Comparison of ENCODE assay signal across 28 cellular contexts in genomic region chr12:32431025-32431424, GRCh38. TPM values are rescaled to one million over a fixed set of nuclear protein-coding genes. Genes with fewer than 3 reads are reported as not detected.
DNase-seq lines count a peak whose midpoint lies in the region; ATAC-seq, FAIRE-seq and TF ChIP-seq lines count a peak whose summit lies in the region.
"Had no signal": no experiment of that assay in that cellular context is flagged by ENCODE, and none has a peak within 500 bp of the region (broad histone marks: within the 10 kb centered on the region; RNA-seq: fewer than 3 reads in every experiment).

No MANE protein-coding gene starts in this region.

- H3K56ac ChIP-seq in H1 (replicated peaks; ENCODE audit: insufficient read length, low read depth, low read length), result no peak overlapping the region

- H2AFZ ChIP-seq in H1 (ENCODE audit: low read length), result no peak overlapping the region
- H2AFZ ChIP-seq: GM23338 had no signal

- H2BK120ac ChIP-seq in H1 (replicated peaks; ENCODE audit: low read depth, low read length), result no peak overlapping the region

- CTCF ChIA-PET in H1 (lab: Charles Lee; ENCODE audit: partially characterized antibody), result interaction anchor here (0.8 to 1.0 kb wide), 2 partner anchors 28 to 29 kb away, joined by 3 to 4 read pairs; no protein-coding TSS in a partner anchor

- no peaks in the 10 kb centered on the region for H3K23me2 ChIP-seq in H1 (ENCODE audit: low read depth, low read length)

- H4K5ac ChIP-seq in H1 (ENCODE audit: insufficient read length, low read depth, low read length), result no peak overlapping the region

- H3K27ac ChIP-seq in H1 (ENCODE audit: low read depth, low read length), result no peak overlapping the region
- H3K27ac ChIP-seq: 22Rv1, BLaER1, HL-60, Peyer's patch, SJSA1 had no signal

- H3K79me2 ChIP-seq in H1 (ENCODE audit: control insufficient read depth in 1 of 2, insufficient read depth in 2 of 2, low read length in 2 of 2), result peaks cover 0 to 93% of the 10 kb centered on the region in 2 experiments; a peak in 3 of 4 replicates

- POLR2A ChIA-PET in H1 (lab: Charles Lee; ENCODE audit: partially characterized antibody), result interaction anchor here (0.7 to 1.4 kb wide), 2 partner anchors 11 to 33 kb away, joined by 3 read pairs; no protein-coding TSS in a partner anchor

- no peak overlapping the region for H4K91ac ChIP-seq in H1 (replicated peaks; ENCODE audit: insufficient read length, low read length)

- no peak overlapping the region for H2AK5ac ChIP-seq in H1 (ENCODE audit: low read depth, low read length)

- H3K4ac ChIP-seq in H1 (replicated peaks; ENCODE audit: insufficient read length, low read depth, low read length), result no peak overlapping the region

- intact Hi-C loops in mucosa of descending colon (cut with DNase I, micrococcal nuclease), result no loop called here

- no peak overlapping the region for H3K23ac ChIP-seq in H1 (ENCODE audit: insufficient read length)

- peak; percentile 37 to 63 for DNase-seq in NCI-H2081 (lab: John Stamatoyannopoulos, UW)
- DNase-seq in NCI-H2081 treated with DMSO at 0.1 percent for 48 hours (lab: John Stamatoyannopoulos, UW), result no peak
- DNase-seq in NCI-H524 treated with DMSO at 0.1 percent for 48 hours (lab: John Stamatoyannopoulos, UW), result peak; percentile 12
- DNase-seq in H1 (ENCODE audit: low read depth in 1 of 2, low spot score in 2 of 2), result no peak
- no peak for DNase-seq in mucosa of descending colon
- no peak for DNase-seq in NCI-H774 (lab: John Stamatoyannopoulos, UW)
- DNase-seq in NCI-H2196 treated with DMSO at 0.1 percent for 48 hours (lab: John Stamatoyannopoulos, UW; ENCODE audit: unreplicated experiment), result no peak
- DNase-seq in DMS79 treated with DMSO at 0.1 percent for 48 hours (lab: John Stamatoyannopoulos, UW), result no peak
- DNase-seq: ACHN; Caco-2; CD4-positive, alpha-beta memory T cell; DMS 273 treated with DMSO at 0.1 percent for 48 hours; DND-41; HCEC 1CT; NCI-H1092; NCI-H146; NCI-H345; NCI-H526; Peyer's patch; T-helper 1 cell had no signal

- H2BK20ac ChIP-seq in H1 (ENCODE audit: low read length), result no peak overlapping the region

- no peak overlapping the region for H4K8ac ChIP-seq in H1 (ENCODE audit: extremely low read depth, insufficient read depth, low read length)

- H3K9ac ChIP-seq in H1 (replicated peaks in 1 of 4; ENCODE audit: extremely low read depth in 1 of 4, low read depth in 3 of 4, low read length in 3 of 4), result no peak overlapping the region
- H3K9ac ChIP-seq: BLaER1 had no signal

- H3K4me1 ChIP-seq in H1 (replicated peaks in 1 of 4; ENCODE audit: control insufficient read depth in 3 of 4, insufficient read depth in 4 of 4, low read length in 3 of 4) (peaks cover 0 to 6% (median 0%) of the 10 kb centered on the region in 4 experiments; a peak in 2 of 7 replicates), mucosa of descending colon (ENCODE audit: low read depth) (peaks cover 13% of the 10 kb centered on the region)
- H3K4me1 ChIP-seq: Peyer's patch had no signal

- H3K79me1 ChIP-seq in H1 (ENCODE audit: low read depth, low read length), result no peaks in the 10 kb centered on the region

- H3K36me3 ChIP-seq in H1 (ENCODE audit: control insufficient read depth in 2 of 4, insufficient read depth in 4 of 4, low read length in 3 of 4) (peaks cover 0 to 8% (median 2%) of the 10 kb centered on the region in 4 experiments; a peak in 3 of 8 replicates), mucosa of descending colon (ENCODE audit: low read depth) (no peaks in the 10 kb centered on the region)
- H3K36me3 ChIP-seq: Peyer's patch, SJSA1 had no signal

- FAIRE-seq in H1 (lab: Jason Lieb, UNC), result peak; percentile 57
- FAIRE-seq: GM12878, HepG2, K562 had no signal

- H3K18ac ChIP-seq in H1 (ENCODE audit: extremely low read depth, low read length), result no peak overlapping the region; the same call in 1 of the 2 replicates

- TF ChIP-seq RAD21 in H1 (IDR thresholded peaks at IDR 0.05 in 1 of 2, conservative IDR thresholded peaks at IDR 0.05 in 1 of 2; ENCODE audit: low read depth in 2 of 2, low read length in 2 of 2), result no peak

- no peak overlapping the region for H2BK15ac ChIP-seq in H1 (ENCODE audit: low read length)

- H3K4me3 ChIP-seq in H1 (ENCODE audit: extremely low read depth in 1 of 4, insufficient read depth in 2 of 4, low read depth in 3 of 4, low read length in 4 of 4) (no peak overlapping the region), mucosa of descending colon (no peak overlapping the region)
- H3K4me3 ChIP-seq: BLaER1, GM12878, GM23338, K562, Peyer's patch, SJSA1 had no signal

- TF ChIP-seq CTCF in H1 (IDR thresholded peaks at IDR 0.05; ENCODE audit: control extremely low read depth in 1 of 3, insufficient read depth in 1 of 3, low read depth in 1 of 3, low read length in 3 of 3), result no peak
- TF ChIP-seq CTCF in mucosa of descending colon (IDR thresholded peaks at IDR 0.05), result no peak

- H2BK12ac ChIP-seq in H1 (ENCODE audit: low read depth, low read length), result no peak overlapping the region

- H3K4me2 ChIP-seq in H1 (ENCODE audit: insufficient read depth in 1 of 2, low read depth in 2 of 2, low read length in 2 of 2), result no peak overlapping the region
- H3K4me2 ChIP-seq: BLaER1, GM23338 had no signal

- 87% methylated on average over 6 of the region's 6 CpGs; no CpG with 5 or more reads in 1 of the 2 experiments for WGBS in H1 (ENCODE audit: extremely low coverage in 1 of 2, insufficient coverage in 1 of 2, insufficient read length in 1 of 2, insufficient replicate concordance in 2 of 2, low coverage in 1 of 2, low lambda C conversion rate in 2 of 2, missing lambda C conversion rate in 1 of 2), 2 experiments

- H3K27me3 ChIP-seq in H1 (replicated peaks in 1 of 4; ENCODE audit: control insufficient read depth in 3 of 4, extremely low read depth in 1 of 4, insufficient read depth in 3 of 4, low read length in 3 of 4), result no peaks in the 10 kb centered on the region
- H3K27me3 ChIP-seq: BLaER1, Peyer's patch, SJSA1 had no signal

- H3K9me3 ChIP-seq in H1 (ENCODE audit: insufficient read depth in 2 of 2, low read depth in 1 of 2, low read length in 1 of 2) (no peaks in the 10 kb centered on the region), mucosa of descending colon (no peaks in the 10 kb centered on the region)
- H3K9me3 ChIP-seq: SJSA1 had no signal

- ATAC-seq in mucosa of descending colon, result peak; percentile 65
- ATAC-seq: GM12878, HepG2, K562 had no signal

- no peak for TF ChIP-seq POLR2A in H1 (IDR thresholded peaks at IDR 0.05; ENCODE audit: control extremely low read depth in 1 of 2, low read depth in 2 of 2, low read length in 2 of 2)

- H3K14ac ChIP-seq in H1 (ENCODE audit: insufficient read length), result no peak overlapping the region

- TF ChIP-seq EP300 in H1 (IDR thresholded peaks at IDR 0.05; ENCODE audit: borderline replicate concordance in 1 of 2, low read depth in 2 of 2, low read length in 2 of 2), result no peak

- peaks cover 0 to 3% of the 10 kb centered on the region in 2 experiments for H4K20me1 ChIP-seq in H1 (replicated peaks in 1 of 2; ENCODE audit: control insufficient read depth in 1 of 2, insufficient read depth in 2 of 2, low read length in 2 of 2)
- H4K20me1 ChIP-seq: BLaER1 had no signal

- no peak overlapping the region for H2BK5ac ChIP-seq in H1 (ENCODE audit: low read depth, low read length)

TF ChIP-seq in H1, 55 proteins besides CTCF, POLR2A, EP300 and RAD21:
- no peak for TF ChIP-seq SIX5 (IDR thresholded peaks at IDR 0.05; ENCODE audit: low read depth, low read length)
- TF ChIP-seq CEBPB (IDR thresholded peaks at IDR 0.05; ENCODE audit: low read depth, low read length), result no peak
- no peak for TF ChIP-seq GTF2F1 (IDR thresholded peaks at IDR 0.05; ENCODE audit: borderline replicate concordance, low read depth, low read length)

RNA-seq across cellular contexts. Expression of gene FGD4, which starts 31.7 kb away (rescaled TPM):
- 44.5 and 48.2 TPM in 2 replicates for total RNA-seq in H1 (2021; fragmentation: NEBNext Ultra II Directional; extraction: Animal tissue kit (Norgen Biotek cat#: 25700))
- 7.1 and 8.5 TPM in 2 replicates for polyA plus RNA-seq in H1 (2011; rRNA removed)
- polyA plus RNA-seq in H1 (2011; cell fraction: cytosol; rRNA removed), result 12.2 TPM
- polyA plus RNA-seq in H1 (2011; cell fraction: nucleus; rRNA removed), result 21.7 TPM
- polyA plus RNA-seq in H1 (2012, experiment 1 of 2), result 10.5 to 16.0 TPM (median 13.6 TPM) in 4 replicates
- polyA plus RNA-seq in H1 (2012, experiment 2 of 2), result 1.5 TPM
- polyA plus RNA-seq in H1 (2013, experiment 1 of 2), result 16.1 TPM
- 15.0 TPM for polyA plus RNA-seq in H1 (2013, experiment 2 of 2)
- 79.9 and 132 TPM in 2 replicates for polyA minus RNA-seq in H1 (2011; rRNA and poly(A)+ RNA removed)
- 72.6 TPM for polyA minus RNA-seq in H1 (2011; cell fraction: cytosol; rRNA and poly(A)+ RNA removed)
- polyA minus RNA-seq in H1 (2011; cell fraction: nucleus; rRNA and poly(A)+ RNA removed), result 192 TPM
- 10 to 100 TPM; 31.5 to 66.7 (median 51.7) TPM for total RNA-seq in mucosa of descending colon

Comparison
In these comparisons a context has a peak if more than half of its experiments do, and no peak if none do; other contexts are left out.
1. DNase-seq: peak in NCI-H2081 (2 of 2) and NCI-H524 treated with DMSO at 0.1 percent for 48 hours (single experiment); none in NCI-H2081 treated with DMSO at 0.1 percent for 48 hours (single experiment), H1 (0 of 2), mucosa of descending colon (0 of 3), NCI-H774 (single experiment), NCI-H2196 treated with DMSO at 0.1 percent for 48 hours (single experiment) and DMS79 treated with DMSO at 0.1 percent for 48 hours (single experiment).